ENCODE assay signal across 2 cellular contexts in genomic region chr16:88306411-88306810, GRCh38.
TF ChIP-seq lines count a peak whose summit lies in the region.

No MANE protein-coding gene starts in this region.

TF ChIP-seq in SK-N-SH, 30 proteins besides CTCF, POLR2A, EP300 and RAD21 (continued from another document):
- TF ChIP-seq FOSL2 (IDR thresholded peaks at IDR 0.05; ENCODE audit: borderline replicate concordance, low read depth): no peak
- no peak for TF ChIP-seq REST (IDR thresholded peaks at IDR 0.05; ENCODE audit: low read depth, low read length)
- TF ChIP-seq FOXJ3 (CRISPR knock-in tag; IDR thresholded peaks at IDR 0.05): no peak
- no peak for TF ChIP-seq MXI1 (IDR thresholded peaks at IDR 0.05; ENCODE audit: low read depth, low read length)
- no peak for TF ChIP-seq MEF2A (IDR thresholded peaks at IDR 0.05; ENCODE audit: borderline replicate concordance, low read depth)
- TF ChIP-seq NRF1 (IDR thresholded peaks at IDR 0.05; ENCODE audit: low read depth, low read length): no peak
- no peak for TF ChIP-seq TAF1 (IDR thresholded peaks at IDR 0.05; ENCODE audit: borderline replicate concordance, low read depth, low read length)
- no peak for TF ChIP-seq EZH2phosphoT487 (IDR thresholded peaks at IDR 0.05; ENCODE audit: borderline replicate concordance, low read depth)
- TF ChIP-seq SMC3 (IDR thresholded peaks at IDR 0.05; ENCODE audit: low read depth, low read length): no peak
- no peak for TF ChIP-seq NFIC (IDR thresholded peaks at IDR 0.05; ENCODE audit: borderline replicate concordance)
- no peak for TF ChIP-seq FOXM1 (IDR thresholded peaks at IDR 0.05; ENCODE audit: low read depth)
- no peak for TF ChIP-seq USF2 (IDR thresholded peaks at IDR 0.05; ENCODE audit: borderline replicate concordance, low read depth, low read length)
- no peak for TF ChIP-seq SIN3A (IDR thresholded peaks at IDR 0.05; ENCODE audit: borderline replicate concordance, low read depth, low read length)
- TF ChIP-seq GABPA (IDR thresholded peaks at IDR 0.05; ENCODE audit: low read depth): no peak

TF ChIP-seq in K562, 482 proteins besides CTCF, POLR2A, EP300 and RAD21 (continued from another document):
- TF ChIP-seq CHD7 (IDR thresholded peaks at IDR 0.05; ENCODE audit: low read depth, low read length) (no peak), NR0B1 (IDR thresholded peaks at IDR 0.05; ENCODE audit: partially characterized antibody) (no peak), CXXC5 (CRISPR knock-in tag; IDR thresholded peaks at IDR 0.05) (no peak), MAFF (IDR thresholded peaks at IDR 0.05; ENCODE audit: low read length) (no peak), TEAD1 (CRISPR knock-in tag; IDR thresholded peaks at IDR 0.05) (no peak), ATF7 (IDR thresholded peaks at IDR 0.05) (no peak), ZC3H11A (IDR thresholded peaks at IDR 0.05; ENCODE audit: low read depth, low read length) (no peak), BCL6 (CRISPR knock-in tag; IDR thresholded peaks at IDR 0.05) (no peak), CCNT2 (IDR thresholded peaks at IDR 0.05; ENCODE audit: borderline replicate concordance, extremely low read depth, insufficient read length, low read depth, low read length) (no peak), E2F5 (CRISPR knock-in tag; IDR thresholded peaks at IDR 0.05) (no peak)
TF ChIP-seq in K562: peak in this region for 0.
